In genomic region chr1:8873001-8873400, GRCh38 we compare ENCODE assay signal across 1 cellular context.
TF ChIP-seq lines count a peak whose summit lies in the region.

No MANE protein-coding gene starts in this region.

TF ChIP-seq in GM23338, 12 proteins besides CTCF, POLR2A, EP300 and RAD21 (continued from another document):
- TF ChIP-seq ZNF462 (CRISPR knock-in tag; IDR thresholded peaks at IDR 0.05) (no peak), ZNF331 (CRISPR knock-in tag; IDR thresholded peaks at IDR 0.05; ENCODE audit: low read depth) (no peak), JUNB (IDR thresholded peaks at IDR 0.05; ENCODE audit: unreplicated experiment) (no peak), POLR2AphosphoS5 (IDR thresholded peaks at IDR 0.05; ENCODE audit: low read depth) (no peak), NANOG (IDR thresholded peaks at IDR 0.05; ENCODE audit: borderline replicate concordance) (no peak), EZH2phosphoT487 (IDR thresholded peaks at IDR 0.05; ENCODE audit: unreplicated experiment) (no peak), EZH2 (IDR thresholded peaks at IDR 0.05; ENCODE audit: low read depth, unreplicated experiment) (no peak)
TF ChIP-seq in GM23338: peak in this region for 0.
